ENCODE assay signal across 14 cellular contexts in genomic region chr2:29455202-29455885, GRCh38.
A peak's percentile ranks its signal among the peaks of the same experiment; 100 is the strongest.
DNase-seq lines count a peak whose midpoint lies in the region; ATAC-seq and TF ChIP-seq lines count a peak whose summit lies in the region.
"Had no signal": no experiment of that assay in that cellular context is flagged by ENCODE, and none has a peak within 500 bp of the region (broad histone marks: within the 10 kb centered on the region; RNA-seq: fewer than 3 reads in every experiment).

No MANE protein-coding gene starts in this region.

- TF ChIP-seq POLR2A in Peyer's patch (IDR thresholded peaks at IDR 0.05), result no peak

- H3K4me1 ChIP-seq in BLaER1 (peaks cover 34% of the 10 kb centered on the region), mesenchymal stem cell (ENCODE audit: control insufficient read depth, insufficient read depth, low read depth, low read length) (no peaks in the 10 kb centered on the region), Peyer's patch (no peaks in the 10 kb centered on the region)

- H3K79me1 ChIP-seq in mesenchymal stem cell (replicated peaks; ENCODE audit: low read length, poor library complexity, severe bottlenecking), result no peaks in the 10 kb centered on the region

- peaks cover 8% of the 10 kb centered on the region for H3K4me1 Mint-ChIP-seq in progenitor cell of endocrine pancreas (ENCODE audit: low read depth)
- H3K4me1 Mint-ChIP-seq: activated naive CD8-positive, alpha-beta T cell treated with anti-CD3 and anti-CD28 coated beads for 36 hours had no signal

- DNase-seq in NCI-H187 (lab: John Stamatoyannopoulos, UW) (peak; percentile 76 to 83), cardiac fibroblast (ENCODE audit: low read depth in 2 of 2) (peak; percentile 5 to 70), mesenchymal stem cell (peak; percentile 28), NCI-H2107 treated with DMSO at 0.1 percent for 48 hours (lab: John Stamatoyannopoulos, UW; ENCODE audit: unreplicated experiment) (no peak), progenitor cell of endocrine pancreas (ENCODE audit: low spot score, unreplicated experiment) (no peak), Peyer's patch (no peak)
- DNase-seq: ACHN; activated naive CD8-positive, alpha-beta T cell treated with anti-CD3 and anti-CD28 coated beads for 36 hours; mammary epithelial cell; occipital lobe had no signal

- TF ChIP-seq CTCF in cardiac fibroblast (IDR thresholded peaks at IDR 0.05; ENCODE audit: low read depth, low read length), result no peak
- TF ChIP-seq CTCF in progenitor cell of endocrine pancreas (IDR thresholded peaks at IDR 0.05; ENCODE audit: unreplicated experiment), result no peak
- TF ChIP-seq CTCF in Peyer's patch (IDR thresholded peaks at IDR 0.05), result no peak

- no peak overlapping the region for H3K23ac ChIP-seq in mesenchymal stem cell (ENCODE audit: low read length in 2 of 2)

- no peak overlapping the region for H3K4me3 ChIP-seq in BLaER1
- no peak overlapping the region for H3K4me3 ChIP-seq in cardiac fibroblast (replicated peaks in 1 of 2; ENCODE audit: low read depth in 2 of 2, low read length in 2 of 2)
- no peak overlapping the region for H3K4me3 ChIP-seq in mesenchymal stem cell (ENCODE audit: insufficient read depth in 1 of 2, low read depth in 1 of 2, low read length in 2 of 2)
- H3K4me3 ChIP-seq in Peyer's patch, result no peak overlapping the region

- H2BK15ac ChIP-seq in mesenchymal stem cell (ENCODE audit: low read depth, poor library complexity, severe bottlenecking), result no peak overlapping the region

- H3K27ac ChIP-seq in BLaER1, result no peak overlapping the region
- no peak overlapping the region for H3K27ac ChIP-seq in mesenchymal stem cell (ENCODE audit: low read length, poor library complexity, severe bottlenecking)
- no peak overlapping the region for H3K27ac ChIP-seq in Peyer's patch
- H3K27ac ChIP-seq: HL-60 had no signal

- H3K18ac ChIP-seq in mesenchymal stem cell (ENCODE audit: low read depth in 1 of 2, low read length in 2 of 2), result no peak overlapping the region

- H3K4me2 ChIP-seq in BLaER1 (peak overlapping the region; percentile 61), mesenchymal stem cell (ENCODE audit: low read length, poor library complexity, severe bottlenecking) (no peak overlapping the region)

- no peaks in the 10 kb centered on the region for H3K36me3 Mint-ChIP-seq in progenitor cell of endocrine pancreas (ENCODE audit: insufficient read depth)
- H3K36me3 Mint-ChIP-seq: activated naive CD8-positive, alpha-beta T cell treated with anti-CD3 and anti-CD28 coated beads for 36 hours had no signal

- no peaks in the 10 kb centered on the region for H3K36me3 ChIP-seq in BLaER1
- H3K36me3 ChIP-seq in mesenchymal stem cell (ENCODE audit: control insufficient read depth in 1 of 2, insufficient read depth in 2 of 2, low read depth in 1 of 2, low read length in 2 of 2), result no peaks in the 10 kb centered on the region
- H3K36me3 ChIP-seq in Peyer's patch, result no peaks in the 10 kb centered on the region

- H2BK120ac ChIP-seq in mesenchymal stem cell (ENCODE audit: low read depth, low read length), result no peak overlapping the region

- H3K27me3 ChIP-seq in BLaER1 (no peaks in the 10 kb centered on the region), mesenchymal stem cell (ENCODE audit: control insufficient read depth in 1 of 2, insufficient read depth in 1 of 2, low read length in 2 of 2) (no peaks in the 10 kb centered on the region), Peyer's patch (no peaks in the 10 kb centered on the region)

- 65% methylated on average over 6 of the region's 6 CpGs for WGBS in mesenchymal stem cell

- no peak overlapping the region for H4K91ac ChIP-seq in mesenchymal stem cell (ENCODE audit: low read length)

- H2AFZ ChIP-seq in mesenchymal stem cell (ENCODE audit: low read depth, low read length), result no peak overlapping the region

- H4K8ac ChIP-seq in mesenchymal stem cell (ENCODE audit: low read length), result no peak overlapping the region

- H3K9me3 Mint-ChIP-seq in progenitor cell of endocrine pancreas (ENCODE audit: low read depth), result no peaks in the 10 kb centered on the region
- H3K9me3 Mint-ChIP-seq: activated naive CD8-positive, alpha-beta T cell treated with anti-CD3 and anti-CD28 coated beads for 36 hours had no signal

- no peak overlapping the region for H2BK12ac ChIP-seq in mesenchymal stem cell (ENCODE audit: low read length in 2 of 2)

- no peak overlapping the region for H3K4ac ChIP-seq in mesenchymal stem cell (ENCODE audit: low read depth in 1 of 2, low read length in 2 of 2)

- no peak overlapping the region for H3K14ac ChIP-seq in mesenchymal stem cell (ENCODE audit: low read length in 2 of 2)

- no peak overlapping the region for H3K4me3 Mint-ChIP-seq in progenitor cell of endocrine pancreas (ENCODE audit: low read depth)
- H3K4me3 Mint-ChIP-seq: activated naive CD8-positive, alpha-beta T cell treated with anti-CD3 and anti-CD28 coated beads for 36 hours had no signal

- no peak for ATAC-seq in HG03520 (IDR thresholded peaks at IDR 0.05; ENCODE audit: unreplicated experiment)
- ATAC-seq: HCT116 had no signal

- H3K9me3 ChIP-seq in BLaER1 (no peaks in the 10 kb centered on the region), mesenchymal stem cell (ENCODE audit: control insufficient read depth, low read length) (no peaks in the 10 kb centered on the region), Peyer's patch (no peaks in the 10 kb centered on the region)

- H2BK5ac ChIP-seq in mesenchymal stem cell (ENCODE audit: low read depth, low read length, poor library complexity, severe bottlenecking), result no peak overlapping the region

- H2AK5ac ChIP-seq in mesenchymal stem cell (ENCODE audit: low read length, severe bottlenecking), result no peak overlapping the region

- peaks cover 5% of the 10 kb centered on the region for H3K27me3 Mint-ChIP-seq in progenitor cell of endocrine pancreas

- H3K9ac ChIP-seq in BLaER1 (no peak overlapping the region; the same call in 1 of the 2 replicates), mesenchymal stem cell (ENCODE audit: low read length) (peak overlapping the region; percentile 22)

- H4K20me1 ChIP-seq in BLaER1, result no peaks in the 10 kb centered on the region

- H3K27ac Mint-ChIP-seq in progenitor cell of endocrine pancreas, result no peak overlapping the region
- H3K27ac Mint-ChIP-seq: activated naive CD8-positive, alpha-beta T cell treated with anti-CD3 and anti-CD28 coated beads for 36 hours had no signal

Comparison
In these comparisons a context has a peak if more than half of its experiments do, and no peak if none do; other contexts are left out.
1. DNase-seq: peak in NCI-H187 (2 of 2), cardiac fibroblast (2 of 2) and mesenchymal stem cell (single experiment); none in NCI-H2107 treated with DMSO at 0.1 percent for 48 hours (single experiment), progenitor cell of endocrine pancreas (single experiment) and Peyer's patch (0 of 3).